Comparison of ENCODE assay signal across 17 cellular contexts in the genomic region with DNA sequence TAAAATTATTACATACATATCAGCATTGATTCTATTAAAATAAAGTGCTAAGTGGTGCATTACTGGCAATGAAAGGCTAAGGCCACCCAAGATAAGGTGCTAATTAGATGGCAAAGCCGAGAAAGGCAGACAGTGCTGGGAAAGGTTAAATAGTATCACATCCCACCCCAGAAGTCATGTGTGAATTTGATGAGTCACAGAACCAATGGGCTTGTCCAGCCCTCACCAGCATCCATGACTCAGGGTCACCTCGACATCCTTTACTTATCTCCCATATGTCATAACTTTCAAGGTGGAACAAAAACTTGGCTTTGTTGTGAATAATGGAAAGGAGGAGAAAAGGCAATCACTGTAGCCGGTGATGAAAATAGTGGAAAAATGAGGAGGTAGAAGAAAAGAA.
DNase-seq lines count a peak whose midpoint lies in the region; ATAC-seq and TF ChIP-seq lines count a peak whose summit lies in the region.
"Had no signal": no experiment of that assay in that cellular context is flagged by ENCODE, and none has a peak within 500 bp of the region (broad histone marks: within the 10 kb centered on the region; RNA-seq: fewer than 3 reads in every experiment).

No MANE protein-coding gene starts in this region.

- ATAC-seq in HG03432 (IDR thresholded peaks at IDR 0.05; ENCODE audit: unreplicated experiment) (no peak), GM18520 (IDR thresholded peaks at IDR 0.05; ENCODE audit: unreplicated experiment) (no peak)
- ATAC-seq: HCT116; left lung; naive thymus-derived CD8-positive, alpha-beta T cell had no signal

- no peaks in the 10 kb centered on the region for H3K36me3 ChIP-seq in MG63
- H3K36me3 ChIP-seq in brain microvascular endothelial cell (replicated peaks) = no peaks in the 10 kb centered on the region
- H3K36me3 ChIP-seq: left lung had no signal

- H3K27me3 ChIP-seq in MG63 = no peaks in the 10 kb centered on the region
- H3K27me3 ChIP-seq in brain microvascular endothelial cell (replicated peaks) = no peaks in the 10 kb centered on the region
- H3K27me3 ChIP-seq: left lung had no signal

- in situ Hi-C loops in brain microvascular endothelial cell (cut with HindIII; ENCODE audit: low pct_ligation_motif_present, low sequenced_read_pairs) = no loop called here

- H3K9me3 ChIP-seq in MG63 = no peaks in the 10 kb centered on the region
- H3K9me3 ChIP-seq: left lung had no signal

- no peak for TF ChIP-seq CTCF in brain microvascular endothelial cell (IDR thresholded peaks at IDR 0.05; ENCODE audit: low read depth, low read length, missing control alignments)

- DNase-seq in Daoy (ENCODE audit: low read depth) (peak; percentile 93), MG63 (peak; percentile 12), brain microvascular endothelial cell (peak; percentile 40), kidney glomerular epithelial cell (lab: John Stamatoyannopoulos, UW) (peak; percentile 55), hypothalamus (lab: John Stamatoyannopoulos, UW) (no peak), amygdala (lab: John Stamatoyannopoulos, UW) (no peak)
- DNase-seq: dorsolateral prefrontal cortex; left lung; naive thymus-derived CD8-positive, alpha-beta T cell; NCI-H1092; NCI-H2227 treated with DMSO at 0.1 percent for 48 hours; right cardiac atrium; T-helper 1 cell had no signal

- no peak overlapping the region for H3K27ac ChIP-seq in brain microvascular endothelial cell
- H3K27ac ChIP-seq: C4-2B, dorsolateral prefrontal cortex, left lung had no signal

- H3K4me3 ChIP-seq in MG63 = no peak overlapping the region
- H3K4me3 ChIP-seq in brain microvascular endothelial cell (ENCODE audit: low read depth, low read length) = no peak overlapping the region
- H3K4me3 ChIP-seq: dorsolateral prefrontal cortex, left lung had no signal

Comparison
In these comparisons a context has a peak if more than half of its experiments do, and no peak if none do; other contexts are left out.
1. DNase-seq: peak in Daoy (single experiment), MG63 (single experiment), brain microvascular endothelial cell (single experiment) and kidney glomerular epithelial cell (single experiment); none in hypothalamus (0 of 51) and amygdala (0 of 56).